Comparison of ENCODE assay signal across 8 cellular contexts in the genomic region with DNA sequence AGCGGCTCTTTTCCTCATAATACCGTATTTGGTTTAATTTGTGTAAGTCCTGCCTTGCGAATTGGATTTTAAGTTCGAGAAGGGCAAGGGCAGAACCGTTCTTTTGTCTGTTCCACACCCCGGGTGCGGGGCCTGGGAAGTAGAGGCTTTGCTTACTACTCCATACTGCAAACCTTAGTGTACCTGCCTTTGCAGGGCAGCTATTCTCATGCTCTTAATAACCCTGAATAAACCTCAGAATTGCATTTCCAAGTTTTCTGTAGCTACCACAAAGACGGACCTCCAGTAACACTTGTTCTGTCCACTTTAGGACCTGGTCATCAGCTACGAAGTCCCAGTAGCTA. TPM values are rescaled to one million over a fixed set of nuclear protein-coding genes. Genes with fewer than 3 reads are reported as not detected.
DNase-seq lines count a peak whose midpoint lies in the region; ATAC-seq and TF ChIP-seq lines count a peak whose summit lies in the region.

No MANE protein-coding gene starts in this region.

- no peaks in the 10 kb centered on the region for H3K27me3 ChIP-seq in ACC112 (ENCODE audit: insufficient read depth, low read length)
- no peaks in the 10 kb centered on the region for H3K27me3 ChIP-seq in HAP-1 (ENCODE audit: low read depth)
- H3K27me3 ChIP-seq in ectodermal cell (ENCODE audit: control insufficient read depth, insufficient read depth, low read length, poor library complexity, severe bottlenecking): no peaks in the 10 kb centered on the region
- no peaks in the 10 kb centered on the region for H3K27me3 ChIP-seq in muscle layer of colon (ENCODE audit: control insufficient read depth in 1 of 2, insufficient read depth in 2 of 2, low read length in 2 of 2)
- H3K27me3 ChIP-seq in upper lobe of right lung: no peaks in the 10 kb centered on the region

- peaks cover 26% of the 10 kb centered on the region for H3K4me1 ChIP-seq in ACC112 (ENCODE audit: control insufficient read depth, insufficient read depth, low read length, unreplicated experiment)
- peaks cover 22% of the 10 kb centered on the region for H3K4me1 ChIP-seq in HAP-1
- H3K4me1 ChIP-seq in ectodermal cell (ENCODE audit: control insufficient read depth, insufficient read depth, low read length): peaks cover 7% of the 10 kb centered on the region
- peaks cover 40% of the 10 kb centered on the region for H3K4me1 ChIP-seq in muscle layer of colon (ENCODE audit: insufficient read depth, low read length)
- peaks cover 25% of the 10 kb centered on the region for H3K4me1 ChIP-seq in upper lobe of right lung

- in situ Hi-C loops in HAP-1 (cut with MboI; ENCODE audit: low sequenced_read_pairs): loop anchor here (25.0 kb wide), 1 partner anchor 172 kb away; no protein-coding TSS in a partner anchor

- H3K9me3 ChIP-seq in HAP-1 (no peaks in the 10 kb centered on the region), ectodermal cell (ENCODE audit: control insufficient read depth, low read length) (no peaks in the 10 kb centered on the region), muscle layer of colon (ENCODE audit: low read length) (no peaks in the 10 kb centered on the region), upper lobe of right lung (no peaks in the 10 kb centered on the region)

- H3K36me3 ChIP-seq in ACC112 (ENCODE audit: insufficient read depth, low read length): peaks cover 27% of the 10 kb centered on the region
- peaks cover 37% of the 10 kb centered on the region for H3K36me3 ChIP-seq in HAP-1 (replicated peaks)
- peaks cover 5% of the 10 kb centered on the region for H3K36me3 ChIP-seq in ectodermal cell (ENCODE audit: control insufficient read depth, insufficient read depth, low read length)
- peaks cover 5% of the 10 kb centered on the region for H3K36me3 ChIP-seq in muscle layer of colon (ENCODE audit: insufficient read depth, low read length)
- peaks cover 19% of the 10 kb centered on the region for H3K36me3 ChIP-seq in upper lobe of right lung

- H3K4me3 ChIP-seq in ACC112 (ENCODE audit: low read depth, low read length) (peak overlapping the region; percentile 99), HAP-1 (peak overlapping the region; percentile 95), ectodermal cell (ENCODE audit: insufficient read depth, low read depth, low read length) (peak overlapping the region; percentile 96), muscle layer of colon (ENCODE audit: low read depth in 1 of 2, low read length in 2 of 2) (peak overlapping the region; percentile 36 to 73), upper lobe of right lung (peak overlapping the region; percentile 97)

- no peak for ATAC-seq in upper lobe of right lung

- H3K79me2 ChIP-seq in ACC112 (ENCODE audit: control insufficient read depth, insufficient read depth, low read length, unreplicated experiment): peaks cover 39% of the 10 kb centered on the region

- H3K27ac ChIP-seq in ACC112 (ENCODE audit: low read depth, low read length) (peak overlapping the region; percentile 89), ectodermal cell (ENCODE audit: insufficient read depth, low read depth, low read length, poor library complexity, severe bottlenecking) (peak overlapping the region; percentile 98), muscle layer of colon (ENCODE audit: low read depth, low read length) (peak overlapping the region; percentile 89), upper lobe of right lung (peak overlapping the region; percentile 100)

- 14 to 16% methylated on average over 9 of the region's 9 CpGs for whole genome bisulfite sequencing in ectodermal cell, 2 experiments

- H2AFZ ChIP-seq in ACC112 (ENCODE audit: low read length, unreplicated experiment): peak overlapping the region; percentile 66

- peak in 1 of 2 experiments; percentile 59 for DNase-seq in HAP-1 (ENCODE audit: low spot score in 2 of 2)
- peak; percentile 39 for DNase-seq in UCSD-AML1 (lab: John Stamatoyannopoulos, UW; ENCODE audit: unreplicated experiment)
- DNase-seq in upper lobe of right lung: no peak
- DNase-seq in putamen (ENCODE audit: low spot score): no peak
- DNase-seq in cerebellar cortex (ENCODE audit: low spot score): no peak

- intact Hi-C loops in upper lobe of right lung (cut with DNase I): no loop called here

- no peak for TF ChIP-seq CTCF in upper lobe of right lung (IDR thresholded peaks at IDR 0.05)

- peak overlapping the region; percentile 92 for H3K9ac ChIP-seq in muscle layer of colon (ENCODE audit: low read length)

RNA-seq across cellular contexts. Expression of gene HNRNPU, which starts 0.7 kb away (rescaled TPM):
- polyA plus RNA-seq in ectodermal cell (2013, experiment 1 of 4): 840 TPM
- polyA plus RNA-seq in ectodermal cell (2013, experiment 2 of 4): 885 TPM
- polyA plus RNA-seq in ectodermal cell (2013, experiment 3 of 4): 479 TPM
- polyA plus RNA-seq in ectodermal cell (2013, experiment 4 of 4): 525 TPM
- 273 TPM for total RNA-seq in upper lobe of right lung

RNA-seq across cellular contexts. Expression of gene COX20, which starts 29.5 kb away (rescaled TPM):
- 33.5 TPM for polyA plus RNA-seq in ectodermal cell (2013, experiment 1 of 4)
- polyA plus RNA-seq in ectodermal cell (2013, experiment 2 of 4): 34.4 TPM
- polyA plus RNA-seq in ectodermal cell (2013, experiment 3 of 4): 24.6 TPM
- polyA plus RNA-seq in ectodermal cell (2013, experiment 4 of 4): 25.6 TPM
- 25.0 TPM for total RNA-seq in upper lobe of right lung
